In genomic region chr3:194986208-194987043, GRCh38 we compare ENCODE assay signal across 14 cellular contexts.
DNase-seq lines count a peak whose midpoint lies in the region; ATAC-seq and TF ChIP-seq lines count a peak whose summit lies in the region.
"Had no signal": no experiment of that assay in that cellular context is flagged by ENCODE, and none has a peak within 500 bp of the region (broad histone marks: within the 10 kb centered on the region; RNA-seq: fewer than 3 reads in every experiment).

No MANE protein-coding gene starts in this region.

- peaks cover 5% of the 10 kb centered on the region for H3K4me1 Mint-ChIP-seq in stimulated activated naive CD8-positive, alpha-beta T cell treated with anti-CD3 and anti-CD28 coated beads, Interleukin-15, amount 100 ng/mL, for 72 hours
- H3K4me1 Mint-ChIP-seq: activated naive CD8-positive, alpha-beta T cell treated with anti-CD3 and anti-CD28 coated beads, Interleukin-2, amount 10 ng/mL, durations not matched to agents 7 days and 5 days had no signal

- H3K4me3 ChIP-seq in uterus, result no peak overlapping the region
- H3K4me3 ChIP-seq: lung had no signal

- H3K27ac ChIP-seq in RWPE1, result peak overlapping the region; percentile 36
- H3K27ac ChIP-seq in uterus, result no peak overlapping the region
- H3K27ac ChIP-seq: parathyroid adenoma had no signal

- peak; percentile 97 for ATAC-seq in esophagus mucosa
- ATAC-seq in stimulated activated naive CD8-positive, alpha-beta T cell treated with anti-CD3 and anti-CD28 coated beads, Interleukin-15, amount 100 ng/mL, for 72 hours, result no peak

- no peak overlapping the region for H3K4me3 Mint-ChIP-seq in stimulated activated naive CD8-positive, alpha-beta T cell treated with anti-CD3 and anti-CD28 coated beads, Interleukin-15, amount 100 ng/mL, for 72 hours
- H3K4me3 Mint-ChIP-seq: activated naive CD8-positive, alpha-beta T cell treated with anti-CD3 and anti-CD28 coated beads, Interleukin-2, amount 10 ng/mL, durations not matched to agents 7 days and 5 days; stimulated activated naive CD8-positive, alpha-beta T cell treated with anti-CD3 and anti-CD28 coated beads, Interleukin-15, Interleukin-2, amounts not matched to agents 100 ng/mL and 50 ng/mL, for 24 hours had no signal

- POLR2A ChIA-PET in RWPE1 (lab: Yijun Ruan, JAX; ENCODE audit: low non-redundant PET), result no interaction called here

- no peak for TF ChIP-seq POLR2A in uterus (IDR thresholded peaks at IDR 0.05)

- intact Hi-C loops in uterus (cut with DNase I; ENCODE audit: low total_unique reads), result no loop called here

- no peaks in the 10 kb centered on the region for H3K27me3 ChIP-seq in uterus

- DNase-seq in HPDE6-E6E7 (ENCODE audit: extremely low spot score), result peak; percentile 90
- DNase-seq in RWPE1 (ENCODE audit: low spot score), result peak; percentile 69
- peak; percentile 40 for DNase-seq in renal cortical epithelial cell (ENCODE audit: low read depth)
- no peak for DNase-seq in stimulated activated naive CD8-positive, alpha-beta T cell treated with anti-CD3 and anti-CD28 coated beads, Interleukin-15, amount 100 ng/mL, for 72 hours
- DNase-seq in uterus, result no peak
- DNase-seq in ureter (ENCODE audit: low spot score), result no peak
- DNase-seq in UCSD-AML1 (lab: John Stamatoyannopoulos, UW; ENCODE audit: unreplicated experiment), result no peak
- DNase-seq: activated naive CD8-positive, alpha-beta T cell treated with anti-CD3 and anti-CD28 coated beads, Interleukin-2, amount 10 ng/mL, durations not matched to agents 7 days and 5 days; NCI-H1694 treated with DMSO at 0.1 percent for 48 hours; T-helper 2 cell had no signal

- TF ChIP-seq CTCF in RWPE1 (conservative IDR thresholded peaks at IDR 0.05; ENCODE audit: low read depth), result no peak
- no peak for TF ChIP-seq CTCF in uterus (IDR thresholded peaks at IDR 0.05)

- H3K27me3 Mint-ChIP-seq in stimulated activated naive CD8-positive, alpha-beta T cell treated with anti-CD3 and anti-CD28 coated beads, Interleukin-15, amount 100 ng/mL, for 72 hours, result peaks cover 48% of the 10 kb centered on the region

- no peaks in the 10 kb centered on the region for H3K4me1 ChIP-seq in uterus

- CTCF ChIA-PET in RWPE1 (lab: Yijun Ruan, JAX), result interaction anchor here (0.5 to 1.5 kb wide), 3 partner anchors 15 to 295 kb away, joined by 3 to 4 read pairs (median 3); no protein-coding TSS in a partner anchor

- peaks cover 0 to 14% of the 10 kb centered on the region in 2 donors for H3K9me3 Mint-ChIP-seq in stimulated activated naive CD8-positive, alpha-beta T cell treated with anti-CD3 and anti-CD28 coated beads, Interleukin-15, amount 100 ng/mL, for 72 hours
- H3K9me3 Mint-ChIP-seq: stimulated activated naive CD8-positive, alpha-beta T cell treated with anti-CD3 and anti-CD28 coated beads, Interleukin-15, Interleukin-2, amounts not matched to agents 100 ng/mL and 50 ng/mL, for 24 hours had no signal

- H3K36me3 ChIP-seq in uterus, result no peaks in the 10 kb centered on the region

- H3K27ac Mint-ChIP-seq in stimulated activated naive CD8-positive, alpha-beta T cell treated with anti-CD3 and anti-CD28 coated beads, Interleukin-15, amount 100 ng/mL, for 72 hours, result peak overlapping the region in 1 of 2 donors; percentile 17
- H3K27ac Mint-ChIP-seq: activated naive CD8-positive, alpha-beta T cell treated with anti-CD3 and anti-CD28 coated beads, Interleukin-2, amount 10 ng/mL, durations not matched to agents 7 days and 5 days; stimulated activated naive CD8-positive, alpha-beta T cell treated with anti-CD3 and anti-CD28 coated beads, Interleukin-15, Interleukin-2, amounts not matched to agents 100 ng/mL and 50 ng/mL, for 24 hours had no signal

- no peaks in the 10 kb centered on the region for H3K9me3 ChIP-seq in uterus

Comparison
In these comparisons a context has a peak if more than half of its experiments do, and no peak if none do; other contexts are left out.
1. DNase-seq: peak in HPDE6-E6E7 (single experiment), RWPE1 (single experiment) and renal cortical epithelial cell (single experiment); none in stimulated activated naive CD8-positive, alpha-beta T cell treated with anti-CD3 and anti-CD28 coated beads, Interleukin-15, amount 100 ng/mL, for 72 hours (0 of 2), uterus (0 of 2), ureter (single experiment) and UCSD-AML1 (single experiment).